In the genomic region with DNA sequence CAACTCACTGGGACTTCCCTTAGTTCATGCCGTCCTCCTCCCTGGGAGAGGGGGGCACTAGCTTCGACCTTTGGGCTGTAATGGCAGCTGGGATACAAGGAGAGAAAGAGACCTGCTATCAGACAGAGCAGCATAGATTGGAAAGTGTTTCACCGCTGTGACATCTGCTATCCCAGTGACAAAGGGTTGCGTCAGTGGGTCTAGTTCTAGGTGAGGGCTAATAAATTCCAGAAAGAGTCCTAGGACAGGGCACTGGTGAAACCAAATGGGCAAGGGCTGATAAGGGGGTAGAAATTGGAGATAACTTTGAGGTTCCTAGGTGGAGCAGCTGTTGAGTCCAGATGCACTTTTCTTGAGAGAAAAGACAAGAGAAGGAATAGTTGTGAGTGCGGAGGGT, we compare ENCODE assay signal across 22 cellular contexts.
"Had no signal": no experiment of that assay in that cellular context is flagged by ENCODE, and none has a peak within 500 bp of the region (broad histone marks: within the 10 kb centered on the region; RNA-seq: fewer than 3 reads in every experiment).

No MANE protein-coding gene starts in this region.

- H3K27me3 ChIP-seq: breast epithelium, Peyer's patch, SJCRH30 had no signal

- H3K4me3 Mint-ChIP-seq: activated CD8-positive, alpha-beta T cell treated with anti-CD3 and anti-CD28 coated beads for 36 hours; activated naive CD4-positive, alpha-beta T cell treated with anti-CD3 and anti-CD28 coated beads, Interleukin-2, amount 10 ng/mL, durations not matched to agents 7 days and 5 days; activated T-cell treated with anti-CD3 and anti-CD28 coated beads, Interleukin-2, amount 50 U/mL, for 72 hours had no signal

- H3K4me3 ChIP-seq: breast epithelium, Peyer's patch, SJCRH30 had no signal

- H3K27ac Mint-ChIP-seq: activated naive CD4-positive, alpha-beta T cell treated with anti-CD3 and anti-CD28 coated beads, Interleukin-2, amount 10 ng/mL, durations not matched to agents 7 days and 5 days; activated T-cell treated with anti-CD3 and anti-CD28 coated beads, Interleukin-2, amount 50 U/mL, for 72 hours; activated T-helper 2 cell treated with anti-CD3 and anti-CD28 coated beads, Interferon-gamma antibody, Interleukin-2, Interleukin-4, amounts not matched to agents 10 μg/mL and 5 μg/mL and 100 μg/mL, durations not matched to agents 14 hours and 24 hours and 36 hours had no signal

- H3K4me1 ChIP-seq: breast epithelium, Peyer's patch had no signal

- H3K9me3 ChIP-seq: breast epithelium, Peyer's patch, SJCRH30 had no signal

- ATAC-seq: activated T-cell treated with anti-CD3 and anti-CD28 coated beads, Interleukin-2, amount 50 U/mL, for 72 hours had no signal

- H3K27me3 Mint-ChIP-seq: activated CD8-positive, alpha-beta T cell treated with anti-CD3 and anti-CD28 coated beads for 36 hours; activated naive CD4-positive, alpha-beta T cell treated with anti-CD3 and anti-CD28 coated beads, Interleukin-2, amount 10 ng/mL, durations not matched to agents 7 days and 5 days had no signal

- DNase-seq: activated CD4-positive, alpha-beta T cell treated with anti-CD3 and anti-CD28 coated beads for 4 hours; activated CD8-positive, alpha-beta memory T cell treated with anti-CD3 and anti-CD28 coated beads, Interleukin-2, amount 50 U/mL, for 4 hours; activated CD8-positive, alpha-beta T cell treated with anti-CD3 and anti-CD28 coated beads for 36 hours; activated gamma-delta T cell treated with Interleukin-2 at 50 U/mL for 16 hours; activated naive CD4-positive, alpha-beta T cell treated with anti-CD3 and anti-CD28 coated beads, Interleukin-2, amount 10 ng/mL, durations not matched to agents 7 days and 5 days; activated T-cell treated with anti-CD3 and anti-CD28 coated beads, Interleukin-2, amount 50 U/mL, for 72 hours; aorta; caudate nucleus; NCI-H1092; NCI-H1417; NCI-H2029; NCI-H345; NCI-H510A; NCI-H69; NK-92 treated with Interleukin-12 subunit alpha and Interleukin-12 subunit beta, amount 100 ng/mL, for 24 hours; Peyer's patch; Right ventricle myocardium superior; SJCRH30; SW 1271 had no signal

- H3K27ac ChIP-seq: breast epithelium, Peyer's patch, RWPE1 had no signal

- H3K36me3 ChIP-seq: breast epithelium, Peyer's patch, SJCRH30 had no signal

- H3K9me3 Mint-ChIP-seq: activated T-cell treated with anti-CD3 and anti-CD28 coated beads, Interleukin-2, amount 50 U/mL, for 72 hours; activated T-helper 2 cell treated with anti-CD3 and anti-CD28 coated beads, Interferon-gamma antibody, Interleukin-2, Interleukin-4, amounts not matched to agents 10 μg/mL and 5 μg/mL and 100 μg/mL, durations not matched to agents 14 hours and 24 hours and 36 hours had no signal
